Comparison of ENCODE assay signal across 24 cellular contexts in genomic region chr3:20230954-20231353, GRCh38.
"Had no signal": no experiment of that assay in that cellular context is flagged by ENCODE, and none has a peak within 500 bp of the region (broad histone marks: within the 10 kb centered on the region; RNA-seq: fewer than 3 reads in every experiment).

No MANE protein-coding gene starts in this region.

- ATAC-seq: activated CD4-positive, CD25-positive, alpha-beta regulatory T cell treated with anti-CD3 and anti-CD28 coated beads, Interleukin-2, amount 50 U/mL, for 24 hours; activated CD8-positive, alpha-beta T cell treated with anti-CD3 and anti-CD28 coated beads for 36 hours; activated T-cell treated with anti-CD3 and anti-CD28 coated beads, Interleukin-2, amount 50 U/mL, for 4 hours; activated T-helper 17 cell treated with anti-CD3 and anti-CD28 coated beads, Interleukin-2, amount 50 U/mL, for 72 hours; gastroesophageal sphincter; heart right ventricle; T-helper 17 cell had no signal

- DNase-seq: activated B cell treated with CpG ODN at 0.5 μM for 24 hours; activated CD4-positive, alpha-beta T cell treated with anti-CD3 and anti-CD28 coated beads for 48 hours; activated CD4-positive, alpha-beta T cell treated with anti-CD3 and anti-CD28 coated beads, Interleukin-2, amount 50 U/mL, for 1 hour; activated CD4-positive, alpha-beta T cell treated with anti-CD3 and anti-CD28 coated beads, Interleukin-2, amount 50 U/mL, for 48 hours; activated CD8-positive, alpha-beta memory T cell treated with anti-CD3 and anti-CD28 coated beads for 24 hours; activated CD8-positive, alpha-beta T cell treated with anti-CD3 and anti-CD28 coated beads for 36 hours; activated effector memory CD4-positive, alpha-beta T cell treated with Interleukin-2 at 50 U/mL for 16 hours; activated gamma-delta T cell treated with Interleukin-2 at 50 U/mL for 16 hours; activated naive CD4-positive, alpha-beta T cell treated with anti-CD3 and anti-CD28 coated beads, Interleukin-2, amount 50 U/mL, for 16 hours; activated naive CD4-positive, alpha-beta T cell treated with Interleukin-2 at 50 U/mL for 16 hours; activated T-cell treated with anti-CD3 and anti-CD28 coated beads, Interleukin-2, amount 50 U/mL, for 4 hours; amniotic stem cell; anterior cingulate cortex; brain microvascular endothelial cell; colonic mucosa; effector CD8-positive, alpha-beta T cell; esophagus squamous epithelium; foreskin melanocyte; heart right ventricle; T-helper 17 cell; T1000 had no signal
